ENCODE assay signal across 8 cellular contexts in genomic region chr6:57089687-57090457, GRCh38. TPM values are rescaled to one million over a fixed set of nuclear protein-coding genes. Genes with fewer than 3 reads are reported as not detected.
DNase-seq lines count a peak whose midpoint lies in the region; ATAC-seq and TF ChIP-seq lines count a peak whose summit lies in the region.

Gene ZNF451 (plus strand): TSS chr6:57090188. CDS start chr6:57090254, 66 bp downstream.

- DNase-seq in BE2C, result peak; percentile 98
- DNase-seq in GM19240 (ENCODE audit: insufficient read length, low spot score), result peak; percentile 90
- peak; percentile 95 to 98 for DNase-seq in NCI-H526 (lab: John Stamatoyannopoulos, UW)
- DNase-seq in activated CD4-positive, alpha-beta T cell treated with anti-CD3 and anti-CD28 coated beads for 48 hours, result peak; percentile 98
- peak; percentile 99 for DNase-seq in colonic mucosa
- DNase-seq in stimulated activated CD4-positive, alpha-beta T cell treated with anti-CD3 and anti-CD28 coated beads, Interleukin-1b, Interleukin-23, amount 100 ng/mL, for 4 hours (ENCODE audit: low read depth in 2 of 2), result peak; percentile 92 to 94

- H3K27ac ChIP-seq in colonic mucosa (peak within 1 kb of the TSS; percentile 76), layer of hippocampus (ENCODE audit: low read depth, low read length) (peak within 1 kb of the TSS; percentile 72)

- H3K4me3 ChIP-seq in BE2C (ENCODE audit: low read depth, low read length) (peak within 1 kb of the TSS; percentile 60), colonic mucosa (peak within 1 kb of the TSS; percentile 46)

- H3K9me3 ChIP-seq in BE2C, result no peaks in the 10 kb centered on the region
- no peaks in the 10 kb centered on the region for H3K9me3 ChIP-seq in colonic mucosa

- intact Hi-C loops in colonic mucosa (cut with DNase I), result no loop called here

- peaks cover 14% of the 10 kb centered on the region for H3K36me3 ChIP-seq in BE2C
- no peaks in the 10 kb centered on the region for H3K36me3 ChIP-seq in colonic mucosa

- peak; percentile 93 for ATAC-seq in HG03460 (IDR thresholded peaks at IDR 0.05; ENCODE audit: unreplicated experiment)

- peak within 1 kb of the TSS in 1 of 2 donors; percentile 68 for H3K9ac ChIP-seq in colonic mucosa (ENCODE audit: low read depth in 2 of 2, low read length in 2 of 2)

- no peaks in the 10 kb centered on the region for H3K27me3 ChIP-seq in BE2C
- H3K27me3 ChIP-seq in colonic mucosa, result no peaks in the 10 kb centered on the region
- no peaks in the 10 kb centered on the region for H3K27me3 ChIP-seq in layer of hippocampus (ENCODE audit: control insufficient read depth, insufficient read depth, low read length)

- H3K4me1 ChIP-seq in BE2C (no peaks in the 10 kb centered on the region), colonic mucosa (peaks cover 4% of the 10 kb centered on the region)

- TF ChIP-seq CTCF in BE2C (IDR thresholded peaks at IDR 0.05; ENCODE audit: low read depth, low read length) (no peak), colonic mucosa (IDR thresholded peaks at IDR 0.05) (no peak)

RNA-seq across cellular contexts. Expression of gene ZNF451, which starts in this region (rescaled TPM):
- 20.9 TPM for polyA plus RNA-seq in BE2C (2012; ENCODE audit: insufficient read depth, insufficient read length, low read depth)
- 10 to 100 TPM; 35.1 to 35.9 TPM for total RNA-seq in colonic mucosa

Comparison
In these comparisons a context has a peak if more than half of its experiments do, and no peak if none do; other contexts are left out.
1. Peak in every context shown above with its lines: DNase-seq, ATAC-seq, H3K4me3 ChIP-seq and H3K27ac ChIP-seq.